In the genomic region with DNA sequence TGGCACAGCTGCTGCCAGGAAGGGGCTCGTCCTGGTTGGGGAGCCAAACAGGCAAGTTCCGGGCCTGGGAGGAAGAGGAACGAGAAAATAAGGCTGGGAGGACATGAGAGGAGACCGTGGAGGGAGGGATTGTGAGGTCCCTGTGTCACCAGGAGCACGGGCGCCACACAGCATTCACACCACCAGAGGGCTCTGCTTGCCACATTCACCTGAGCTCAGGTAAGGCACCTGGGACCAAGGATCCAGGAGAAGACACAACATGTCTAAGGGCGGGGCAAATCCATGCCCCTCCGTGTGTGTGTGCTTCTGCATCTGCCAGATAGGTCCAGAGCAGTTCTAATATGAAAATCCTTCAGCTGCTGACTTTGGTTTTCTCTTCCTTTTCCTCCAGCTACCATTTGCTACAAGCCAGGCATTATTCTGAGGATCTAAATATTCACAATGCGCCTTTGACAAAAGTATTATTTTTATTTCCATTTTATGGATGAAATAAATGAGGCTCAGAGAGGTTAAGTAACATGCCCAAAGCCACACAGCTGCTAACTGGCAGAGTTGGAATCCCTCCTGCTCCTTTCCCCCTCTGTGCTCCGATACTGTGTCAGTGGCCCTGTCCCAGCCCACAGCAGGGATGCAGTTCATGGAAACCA, we compare ENCODE assay signal across 8 cellular contexts. TPM values are rescaled to one million over a fixed set of nuclear protein-coding genes. Genes with fewer than 3 reads are reported as not detected.
DNase-seq lines count a peak whose midpoint lies in the region; ATAC-seq and TF ChIP-seq lines count a peak whose summit lies in the region.

No MANE protein-coding gene starts in this region.

- WGBS in esophagus muscularis mucosa, result 78% methylated on average over 9 of the region's 10 CpGs
- 76 to 81% methylated on average over 10 of the region's 10 CpGs for WGBS in aorta, 2 donors

- H3K27me3 ChIP-seq in DND-41 (ENCODE audit: insufficient read depth, low read length, poor library complexity) (peaks cover 7% of the 10 kb centered on the region), esophagus muscularis mucosa (no peaks in the 10 kb centered on the region), aorta (ENCODE audit: control insufficient read depth in 1 of 2, insufficient read depth in 2 of 2, low read length in 1 of 2) (no peaks in the 10 kb centered on the region)

- no peaks in the 10 kb centered on the region for H3K9me3 Mint-ChIP-seq in activated CD8-positive, alpha-beta memory T cell treated with anti-CD3 and anti-CD28 coated beads, Interleukin-2, amount 10 ng/mL, durations not matched to agents 7 days and 5 days (ENCODE audit: low read depth)

- intact Hi-C loops in esophagus muscularis mucosa (cut with DNase I) (loop anchor here (5.0 kb wide), 1 partner anchor 33 kb away; no protein-coding TSS in a partner anchor), aorta (cut with DNase I) (no loop called here)

- peak; percentile 16 for DNase-seq in DND-41
- peak; percentile 63 to 67 for DNase-seq in NCI-H2081 (lab: John Stamatoyannopoulos, UW)
- DNase-seq in activated CD8-positive, alpha-beta memory T cell treated with anti-CD3 and anti-CD28 coated beads, Interleukin-2, amount 10 ng/mL, durations not matched to agents 7 days and 5 days, result peak; percentile 62
- DNase-seq in esophagus muscularis mucosa (ENCODE audit: extremely low spot score), result no peak
- peak; percentile 52 for DNase-seq in stimulated activated CD4-positive, alpha-beta T cell treated with anti-CD3 and anti-CD28 coated beads, Interleukin-1b, Interleukin-23, amount 100 ng/mL, for 48 hours
- no peak for DNase-seq in aorta
- DNase-seq in midbrain (lab: John Stamatoyannopoulos, UW), result no peak

- H3K9me3 ChIP-seq in DND-41 (ENCODE audit: insufficient read depth, low read length, severe bottlenecking) (no peaks in the 10 kb centered on the region), esophagus muscularis mucosa (no peaks in the 10 kb centered on the region), aorta (ENCODE audit: control insufficient read depth, low read length) (no peaks in the 10 kb centered on the region)

- no peak overlapping the region for H2AFZ ChIP-seq in DND-41 (ENCODE audit: low read depth, low read length)

- peaks cover 26% of the 10 kb centered on the region for H3K27me3 Mint-ChIP-seq in activated CD8-positive, alpha-beta memory T cell treated with anti-CD3 and anti-CD28 coated beads, Interleukin-2, amount 10 ng/mL, durations not matched to agents 7 days and 5 days

- ATAC-seq in DND-41 (ENCODE audit: insufficient read depth, low read depth) (no peak), aorta (ENCODE audit: low FRiP score) (no peak), HG03039 (IDR thresholded peaks at IDR 0.05; ENCODE audit: unreplicated experiment) (no peak)
- no peak for ATAC-seq in activated CD8-positive, alpha-beta memory T cell treated with anti-CD3 and anti-CD28 coated beads, Interleukin-2, amount 10 ng/mL, durations not matched to agents 7 days and 5 days

- H3K36me3 Mint-ChIP-seq in activated CD8-positive, alpha-beta memory T cell treated with anti-CD3 and anti-CD28 coated beads, Interleukin-2, amount 10 ng/mL, durations not matched to agents 7 days and 5 days, result no peaks in the 10 kb centered on the region

- H3K79me2 ChIP-seq in DND-41 (ENCODE audit: insufficient read depth, low read length), result no peaks in the 10 kb centered on the region

- H3K9ac ChIP-seq in DND-41 (ENCODE audit: low read depth, low read length), result no peak overlapping the region

- H3K27ac ChIP-seq in DND-41 (ENCODE audit: low read length), result no peak overlapping the region
- no peak overlapping the region for H3K27ac ChIP-seq in esophagus muscularis mucosa (replicated peaks in 1 of 4)
- H3K27ac ChIP-seq in aorta (ENCODE audit: low read depth in 1 of 2, low read length in 2 of 2), result no peak overlapping the region

- H3K36me3 ChIP-seq in DND-41 (ENCODE audit: insufficient read depth, low read length) (no peaks in the 10 kb centered on the region), esophagus muscularis mucosa (peaks cover 0 to 39% (median 15%) of the 10 kb centered on the region in 4 donors), aorta (ENCODE audit: control insufficient read depth in 1 of 2, insufficient read depth in 2 of 2, low read length in 1 of 2) (no peaks in the 10 kb centered on the region)

- no peak for TF ChIP-seq EP300 in esophagus muscularis mucosa (IDR thresholded peaks at IDR 0.05)

- H3K4me1 Mint-ChIP-seq in activated CD8-positive, alpha-beta memory T cell treated with anti-CD3 and anti-CD28 coated beads, Interleukin-2, amount 10 ng/mL, durations not matched to agents 7 days and 5 days, result peaks cover 14% of the 10 kb centered on the region

- H3K4me2 ChIP-seq in DND-41 (ENCODE audit: insufficient read depth, low read length), result no peak overlapping the region

- CTCF ChIA-PET in activated CD8-positive, alpha-beta memory T cell treated with anti-CD3 and anti-CD28 coated beads, Interleukin-2, amount 10 ng/mL, durations not matched to agents 7 days and 5 days (lab: Charles Lee), result interaction anchor here (0.7 to 26.5 kb wide), 27 partner anchors 8 to 205 kb away, joined by 3 to 954 read pairs (median 4); partner anchors contain the start of genes ENDOU, RAPGEF3 and SLC48A1

- H3K4me1 ChIP-seq in DND-41 (ENCODE audit: insufficient read depth, low read length) (peaks cover 19% of the 10 kb centered on the region), esophagus muscularis mucosa (peaks cover 25 to 30% (median 29%) of the 10 kb centered on the region in 4 donors), aorta (ENCODE audit: control insufficient read depth in 1 of 2, insufficient read depth in 2 of 2, low read length in 2 of 2) (no peaks in the 10 kb centered on the region)

- peaks cover 11% of the 10 kb centered on the region for H4K20me1 ChIP-seq in DND-41 (ENCODE audit: insufficient read depth, low read length)

- H3K4me3 ChIP-seq in DND-41 (ENCODE audit: low read depth in 1 of 2, low read length in 2 of 2), result no peak overlapping the region
- H3K4me3 ChIP-seq in esophagus muscularis mucosa, result no peak overlapping the region
- no peak overlapping the region for H3K4me3 ChIP-seq in aorta (ENCODE audit: low read length in 2 of 2)

- peak; percentile 60 for TF ChIP-seq CTCF in DND-41 (IDR thresholded peaks at IDR 0.05; ENCODE audit: borderline replicate concordance, extremely low read depth, low read length, poor library complexity, severe bottlenecking)
- peak in 2 of 3 experiments; percentile 18 to 37 for TF ChIP-seq CTCF in esophagus muscularis mucosa (IDR thresholded peaks at IDR 0.05)

- no peak for TF ChIP-seq POLR2A in esophagus muscularis mucosa (IDR thresholded peaks at IDR 0.05; ENCODE audit: low read depth)

- H3K27ac Mint-ChIP-seq in activated CD8-positive, alpha-beta memory T cell treated with anti-CD3 and anti-CD28 coated beads, Interleukin-2, amount 10 ng/mL, durations not matched to agents 7 days and 5 days, result no peak overlapping the region

- no peak overlapping the region for H3K4me3 Mint-ChIP-seq in activated CD8-positive, alpha-beta memory T cell treated with anti-CD3 and anti-CD28 coated beads, Interleukin-2, amount 10 ng/mL, durations not matched to agents 7 days and 5 days

RNA-seq across cellular contexts. Expression of gene RAPGEF3, which starts 14.6 kb away (rescaled TPM):
- total RNA-seq in activated CD8-positive, alpha-beta memory T cell treated with anti-CD3 and anti-CD28 coated beads, Interleukin-2, amount 10 ng/mL, durations not matched to agents 7 days and 5 days, result 1 to 10 TPM; 1.5 to 1.9 TPM
- 10 to 100 TPM; 18.3 to 48.2 (median 32.5) TPM for total RNA-seq in esophagus muscularis mucosa
- 100 to 1,000 TPM in 1 of 2 donors, 10 to 100 TPM in 1; 39.2 to 139 TPM for total RNA-seq in aorta
- polyA plus RNA-seq in aorta, result 100 to 1,000 TPM in 1 of 2 donors, 1 to 10 TPM in 1; 3.1 to 149 TPM

RNA-seq across cellular contexts. Expression of gene ENDOU, which starts 18.8 kb away (rescaled TPM):
- not detected for total RNA-seq in activated CD8-positive, alpha-beta memory T cell treated with anti-CD3 and anti-CD28 coated beads, Interleukin-2, amount 10 ng/mL, durations not matched to agents 7 days and 5 days
- total RNA-seq in esophagus muscularis mucosa (1 to 10 TPM in 1 of 4 donors, under 1 TPM in 1, not detected in 2; 0.39 to 2.0 TPM), aorta (1 to 10 TPM in 1 of 2 donors, under 1 TPM in 1; 0.29 to 1.7 TPM)
- polyA plus RNA-seq in aorta, result under 1 TPM in 1 of 2 donors, not detected in 1; 0.74 TPM

RNA-seq across cellular contexts. Expression of gene SLC48A1, which starts 28.9 kb away (rescaled TPM):
- 10 to 100 TPM; 13.9 to 18.5 TPM for total RNA-seq in activated CD8-positive, alpha-beta memory T cell treated with anti-CD3 and anti-CD28 coated beads, Interleukin-2, amount 10 ng/mL, durations not matched to agents 7 days and 5 days
- total RNA-seq in esophagus muscularis mucosa, result 10 to 100 TPM; 34.5 to 56.0 (median 40.7) TPM
- total RNA-seq in aorta, result 10 to 100 TPM; 35.7 to 51.3 TPM
- 10 to 100 TPM; 19.7 to 33.6 TPM for polyA plus RNA-seq in aorta

RNA-seq across cellular contexts. Expression of gene RPAP3, which starts 38.3 kb away (rescaled TPM):
- 10 to 100 TPM; 41.3 to 51.4 TPM for total RNA-seq in activated CD8-positive, alpha-beta memory T cell treated with anti-CD3 and anti-CD28 coated beads, Interleukin-2, amount 10 ng/mL, durations not matched to agents 7 days and 5 days
- total RNA-seq in esophagus muscularis mucosa (10 to 100 TPM; 10.3 to 17.9 (median 13.5) TPM), aorta (10 to 100 TPM; 18.6 to 22.7 TPM)
- 1 to 10 TPM; 4.6 to 7.8 TPM for polyA plus RNA-seq in aorta

Comparison
In these comparisons a context has a peak if more than half of its experiments do, and no peak if none do; other contexts are left out.
1. DNase-seq: peak in DND-41 (single experiment), NCI-H2081 (2 of 2), activated CD8-positive, alpha-beta memory T cell treated with anti-CD3 and anti-CD28 coated beads, Interleukin-2, amount 10 ng/mL, durations not matched to agents 7 days and 5 days (single experiment) and stimulated activated CD4-positive, alpha-beta T cell treated with anti-CD3 and anti-CD28 coated beads, Interleukin-1b, Interleukin-23, amount 100 ng/mL, for 48 hours (single experiment); none in esophagus muscularis mucosa (single experiment), aorta (0 of 2) and midbrain (single experiment).
2. RNA of gene RAPGEF3, which starts 14.6 kb away (total RNA-seq): 39.2 to 139 TPM in aorta and 18.3 to 48.2 TPM in esophagus muscularis mucosa; 1.5 to 1.9 TPM in activated CD8-positive, alpha-beta memory T cell treated with anti-CD3 and anti-CD28 coated beads, Interleukin-2, amount 10 ng/mL, durations not matched to agents 7 days and 5 days; every median in the first group is over 4 times any median in the second.